Comparison of ENCODE assay signal across 10 cellular contexts in genomic region chr20:47335251-47336012, GRCh38. TPM values are rescaled to one million over a fixed set of nuclear protein-coding genes. Genes with fewer than 3 reads are reported as not detected.
DNase-seq lines count a peak whose midpoint lies in the region; ATAC-seq and TF ChIP-seq lines count a peak whose summit lies in the region.
"Had no signal": no experiment of that assay in that cellular context is flagged by ENCODE, and none has a peak within 500 bp of the region (broad histone marks: within the 10 kb centered on the region; RNA-seq: fewer than 3 reads in every experiment).

No MANE protein-coding gene starts in this region.

- H3K27me3 Mint-ChIP-seq in WTC11 (ENCODE audit: low read depth) (no peaks in the 10 kb centered on the region), progenitor cell of endocrine pancreas (no peaks in the 10 kb centered on the region)
- no peaks in the 10 kb centered on the region for H3K27me3 Mint-ChIP-seq in activated CD4-positive, alpha-beta T cell treated with anti-CD3 and anti-CD28 coated beads for 36 hours
- H3K27me3 Mint-ChIP-seq: CD8-positive, alpha-beta memory T cell had no signal

- H3K9me3 Mint-ChIP-seq in WTC11: no peaks in the 10 kb centered on the region
- no peaks in the 10 kb centered on the region for H3K9me3 Mint-ChIP-seq in progenitor cell of endocrine pancreas (ENCODE audit: low read depth)
- H3K9me3 Mint-ChIP-seq in activated CD4-positive, alpha-beta T cell treated with anti-CD3 and anti-CD28 coated beads for 36 hours (ENCODE audit: low read depth): no peaks in the 10 kb centered on the region
- H3K9me3 Mint-ChIP-seq: CD8-positive, alpha-beta memory T cell had no signal

- in situ Hi-C loops in GM13976 (cut with MboI; ENCODE audit: low sequenced_read_pairs, unreplicated experiment): no loop called here

- TF ChIP-seq CTCF in C4-2B (conservative IDR thresholded peaks at IDR 0.05) (no peak), WTC11 (IDR thresholded peaks at IDR 0.05) (no peak), right atrium auricular region (IDR thresholded peaks at IDR 0.05) (no peak), progenitor cell of endocrine pancreas (IDR thresholded peaks at IDR 0.05; ENCODE audit: unreplicated experiment) (no peak), GM13976 (IDR thresholded peaks at IDR 0.05; ENCODE audit: borderline replicate concordance, control extremely low read depth, extremely low read depth, insufficient read depth, missing control alignments) (no peak)

- H3K4me1 ChIP-seq in right atrium auricular region: peaks cover 0 to 91% of the 10 kb centered on the region in 2 donors

- DNase-seq in WTC11 (ENCODE audit: low spot score) (no peak), right atrium auricular region (ENCODE audit: low spot score) (no peak), progenitor cell of endocrine pancreas (ENCODE audit: low spot score, unreplicated experiment) (no peak), GM13976 (ENCODE audit: low spot score) (no peak), NCI-H1930 (lab: John Stamatoyannopoulos, UW) (no peak), GM19238 (ENCODE audit: insufficient read length, low spot score) (no peak)
- DNase-seq in activated CD4-positive, alpha-beta T cell treated with anti-CD3 and anti-CD28 coated beads for 36 hours: no peak
- DNase-seq: activated naive CD4-positive, alpha-beta T cell treated with anti-CD3 and anti-CD28 coated beads, Interleukin-2, amount 50 U/mL, for 16 hours; CD8-positive, alpha-beta memory T cell had no signal

- no peak for ATAC-seq in WTC11
- ATAC-seq in activated CD4-positive, alpha-beta T cell treated with anti-CD3 and anti-CD28 coated beads for 36 hours: no peak

- CTCF ChIA-PET in WTC11 (lab: Charles Lee): interaction anchor here (1.9 kb wide), 1 partner anchor 49 kb away, joined by 5 read pairs; no protein-coding TSS in a partner anchor
- CTCF ChIA-PET in activated CD4-positive, alpha-beta T cell treated with anti-CD3 and anti-CD28 coated beads for 36 hours (lab: Charles Lee): interaction anchor here (0.9 kb wide), 1 partner anchor 63 kb away, joined by 5 read pairs; no protein-coding TSS in a partner anchor

- POLR2A ChIA-PET in WTC11 (lab: Charles Lee): interaction anchor here (1.0 kb wide), 1 partner anchor 14 kb away, joined by 3 read pairs; no protein-coding TSS in a partner anchor
- POLR2A ChIA-PET in activated CD4-positive, alpha-beta T cell treated with anti-CD3 and anti-CD28 coated beads for 36 hours (lab: Charles Lee): no interaction called here

- H3K4me3 ChIP-seq in right atrium auricular region: no peak overlapping the region

- peaks cover 33% of the 10 kb centered on the region for H3K36me3 Mint-ChIP-seq in WTC11
- H3K36me3 Mint-ChIP-seq in progenitor cell of endocrine pancreas (ENCODE audit: insufficient read depth): peaks cover 31% of the 10 kb centered on the region
- peaks cover 42% of the 10 kb centered on the region for H3K36me3 Mint-ChIP-seq in activated CD4-positive, alpha-beta T cell treated with anti-CD3 and anti-CD28 coated beads for 36 hours (ENCODE audit: low read depth)

- no peak overlapping the region for H3K4me3 Mint-ChIP-seq in WTC11
- no peak overlapping the region for H3K4me3 Mint-ChIP-seq in progenitor cell of endocrine pancreas (ENCODE audit: low read depth)
- no peak overlapping the region for H3K4me3 Mint-ChIP-seq in activated CD4-positive, alpha-beta T cell treated with anti-CD3 and anti-CD28 coated beads for 36 hours

- no peaks in the 10 kb centered on the region for H3K27me3 ChIP-seq in right atrium auricular region

- H3K27ac ChIP-seq in C4-2B: peak overlapping the region; percentile 50
- H3K27ac ChIP-seq in right atrium auricular region: peak overlapping the region; percentile 81 to 82

- H3K4me1 Mint-ChIP-seq in WTC11 (peaks cover 80% of the 10 kb centered on the region), progenitor cell of endocrine pancreas (ENCODE audit: low read depth) (peaks cover 30% of the 10 kb centered on the region)
- H3K4me1 Mint-ChIP-seq in activated CD4-positive, alpha-beta T cell treated with anti-CD3 and anti-CD28 coated beads for 36 hours: peaks cover 56% of the 10 kb centered on the region

- peak overlapping the region; percentile 54 for H3K27ac Mint-ChIP-seq in WTC11
- peak overlapping the region; percentile 85 for H3K27ac Mint-ChIP-seq in progenitor cell of endocrine pancreas
- no peak overlapping the region for H3K27ac Mint-ChIP-seq in activated CD4-positive, alpha-beta T cell treated with anti-CD3 and anti-CD28 coated beads for 36 hours

- H3K9me3 ChIP-seq in right atrium auricular region: no peaks in the 10 kb centered on the region

- intact Hi-C loops in activated CD4-positive, alpha-beta T cell treated with anti-CD3 and anti-CD28 coated beads for 36 hours (cut with DNase I, micrococcal nuclease): no loop called here

- no peaks in the 10 kb centered on the region for H3K36me3 ChIP-seq in right atrium auricular region

TF ChIP-seq in WTC11, 78 proteins besides CTCF, POLR2A, EP300 and RAD21:
- TF ChIP-seq EMX1 (CRISPR knock-in tag; IDR thresholded peaks at IDR 0.05) (no peak), USF1 (CRISPR knock-in tag; IDR thresholded peaks at IDR 0.05) (no peak), HMGXB4 (CRISPR knock-in tag; IDR thresholded peaks at IDR 0.05) (no peak), JAZF1 (CRISPR knock-in tag; IDR thresholded peaks at IDR 0.05) (no peak), ZNF263 (CRISPR knock-in tag; IDR thresholded peaks at IDR 0.05; ENCODE audit: low read depth) (no peak)

RNA-seq across cellular contexts. Expression of gene ZMYND8, which starts 21.1 kb away (rescaled TPM):
- 114 to 149 TPM (median 127 TPM) in 3 replicates for total RNA-seq in WTC11 (2021)
- 10 to 100 TPM; 22.0 to 35.3 TPM for total RNA-seq in right atrium auricular region
- total RNA-seq in progenitor cell of endocrine pancreas: 100 and 102 TPM in 2 replicates
- 10 to 100 TPM; 33.7 to 50.3 TPM for total RNA-seq in activated CD4-positive, alpha-beta T cell treated with anti-CD3 and anti-CD28 coated beads for 36 hours
